ENCODE assay signal across 2 cellular contexts in genomic region chr12:71780207-71780822, GRCh38.
TF ChIP-seq lines count a peak whose summit lies in the region.

No MANE protein-coding gene starts in this region.

TF ChIP-seq in SK-N-SH, 30 proteins besides CTCF, POLR2A, EP300 and RAD21:
- TF ChIP-seq ELF1 (IDR thresholded peaks at IDR 0.05) (0 out of 2 replicates have a peak, but pooled peaks have one; percentile 25), GATA2 (CRISPR knock-in tag; IDR thresholded peaks at IDR 0.05) (no peak), SMC3 (IDR thresholded peaks at IDR 0.05; ENCODE audit: low read depth, low read length) (peak; percentile 49)

TF ChIP-seq in GM12878, 131 proteins besides CTCF, POLR2A, EP300 and RAD21:
- TF ChIP-seq KDM1A (IDR thresholded peaks at IDR 0.05; ENCODE audit: borderline replicate concordance), result no peak
- TF ChIP-seq GABPA (IDR thresholded peaks at IDR 0.05; ENCODE audit: low read depth), result no peak
- peak; percentile 55; the same call in 1 of the 2 replicates for TF ChIP-seq SMC3 (IDR thresholded peaks at IDR 0.05; ENCODE audit: borderline replicate concordance, low read length)
- no peak for TF ChIP-seq BACH1 (IDR thresholded peaks at IDR 0.05; ENCODE audit: borderline replicate concordance)
